ENCODE assay signal across 8 cellular contexts in the genomic region with DNA sequence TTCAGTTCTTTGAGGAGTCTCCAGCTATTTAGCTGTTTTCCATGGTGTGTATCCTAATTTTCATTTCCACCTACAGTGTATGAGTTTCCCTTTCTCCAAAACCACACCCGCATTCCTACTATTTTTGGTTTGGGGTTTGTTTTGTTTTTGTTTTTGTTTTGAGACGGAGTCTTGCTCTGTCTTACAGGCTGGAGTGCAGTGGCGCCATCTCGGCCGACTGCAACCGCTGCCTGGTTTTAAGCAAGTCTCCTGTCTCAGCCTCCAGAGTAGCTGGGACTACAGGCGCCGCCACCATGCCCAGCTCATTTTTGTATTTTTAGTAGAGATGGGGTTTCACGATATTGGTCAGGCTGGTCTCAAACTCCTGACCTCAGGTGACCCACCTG.
A peak's percentile ranks its signal among the peaks of the same experiment; 100 is the strongest.
DNase-seq lines count a peak whose midpoint lies in the region; ATAC-seq and TF ChIP-seq lines count a peak whose summit lies in the region.
"Not testable (repeated sequence)": the region's sequence is repeated elsewhere in the genome, so short reads cannot be mapped to it uniquely, and the experiment has no call there.

No MANE protein-coding gene starts in this region.

- H3K36me3 ChIP-seq in CD8-positive, alpha-beta memory T cell (ENCODE audit: insufficient read depth, low read length); esophagus (ENCODE audit: control insufficient read depth in 2 of 2, insufficient read depth in 2 of 2, low read length in 1 of 2); lung (ENCODE audit: control insufficient read depth in 2 of 2, insufficient read depth in 2 of 2, low read length in 2 of 2): not testable (repeated sequence)

- ATAC-seq in GM19467 (IDR thresholded peaks at IDR 0.05; ENCODE audit: unreplicated experiment): peak; percentile 34
- peak; percentile 33 for ATAC-seq in HG03139 (IDR thresholded peaks at IDR 0.05; ENCODE audit: unreplicated experiment)
- ATAC-seq in activated T-cell treated with anti-CD3 and anti-CD28 coated beads, Interleukin-2, amount 50 U/mL, for 72 hours (replicated peaks in 1 of 2): peak; percentile 53
- peak; percentile 29 for ATAC-seq in lung (ENCODE audit: insufficient read depth, low FRiP score)

- not testable (repeated sequence) for TF ChIP-seq CTCF in lung (IDR thresholded peaks at IDR 0.05; ENCODE audit: control extremely low read depth, extremely low read depth)

- peaks cover 38 to 45% (median 41%) of the 10 kb centered on the region in 3 donors for H3K4me1 Mint-ChIP-seq in CD8-positive, alpha-beta memory T cell
- peaks cover 54% of the 10 kb centered on the region for H3K4me1 Mint-ChIP-seq in activated T-cell treated with anti-CD3 and anti-CD28 coated beads, Interleukin-2, amount 50 U/mL, for 72 hours (ENCODE audit: low read depth)

- H3K9me3 ChIP-seq in CD8-positive, alpha-beta memory T cell (ENCODE audit: low read length); esophagus (ENCODE audit: control insufficient read depth in 2 of 2, insufficient read depth in 1 of 2, low read depth in 1 of 2, low read length in 1 of 2); lung (ENCODE audit: control insufficient read depth in 2 of 2, insufficient read depth in 1 of 2, low read length in 1 of 2): not testable (repeated sequence)

- not testable (repeated sequence) for H3K27me3 Mint-ChIP-seq in CD8-positive, alpha-beta memory T cell; activated T-cell treated with anti-CD3 and anti-CD28 coated beads, Interleukin-2, amount 50 U/mL, for 72 hours (ENCODE audit: low read depth)

- POLR2A ChIA-PET in CD8-positive, alpha-beta memory T cell (lab: Charles Lee): not testable (repeated sequence)

- H3K4me1 ChIP-seq in CD8-positive, alpha-beta memory T cell (ENCODE audit: insufficient read depth, low read length); esophagus (ENCODE audit: control insufficient read depth in 2 of 2, insufficient read depth in 2 of 2, low read length in 1 of 2); lung (ENCODE audit: control insufficient read depth in 2 of 2, insufficient read depth in 2 of 2, low read length in 2 of 2): not testable (repeated sequence)

- H3K36me3 Mint-ChIP-seq in CD8-positive, alpha-beta memory T cell: peaks cover 0 to 23% (median 2%) of the 10 kb centered on the region in 3 donors
- H3K36me3 Mint-ChIP-seq in activated T-cell treated with anti-CD3 and anti-CD28 coated beads, Interleukin-2, amount 50 U/mL, for 72 hours (ENCODE audit: insufficient read depth in 2 of 2): peaks cover 3 to 18% of the 10 kb centered on the region in 2 donors

- peak in 1 of 5 donors; percentile 18 for DNase-seq in CD8-positive, alpha-beta memory T cell
- peak; percentile 19 for DNase-seq in NCI-H748 (lab: John Stamatoyannopoulos, UW; ENCODE audit: unreplicated experiment)
- DNase-seq in activated T-cell treated with anti-CD3 and anti-CD28 coated beads, Interleukin-2, amount 50 U/mL, for 72 hours: peak; percentile 43 to 46
- not testable (repeated sequence) for DNase-seq in lung (ENCODE audit: low spot score)
- DNase-seq in stimulated activated CD4-positive, alpha-beta T cell treated with anti-CD3 and anti-CD28 coated beads, Interleukin-15, amount 100 ng/mL, for 24 hours: peak; percentile 35

- not testable (repeated sequence) for H3K27me3 ChIP-seq in CD8-positive, alpha-beta memory T cell (ENCODE audit: insufficient read depth, low read length, poor library complexity, severe bottlenecking); esophagus (ENCODE audit: control insufficient read depth in 1 of 2, insufficient read depth in 2 of 2, low read length in 2 of 2); lung (ENCODE audit: control insufficient read depth, insufficient read depth)

- H3K4me3 Mint-ChIP-seq in CD8-positive, alpha-beta memory T cell: peak overlapping the region; percentile 83 to 99 (median 91)
- peak overlapping the region; percentile 85 to 91 for H3K4me3 Mint-ChIP-seq in activated T-cell treated with anti-CD3 and anti-CD28 coated beads, Interleukin-2, amount 50 U/mL, for 72 hours

- CTCF ChIA-PET in CD8-positive, alpha-beta memory T cell (lab: Charles Lee): interaction anchor here (0.9 to 3.2 kb wide), 4 partner anchors 8 to 530 kb away, joined by 3 to 43 read pairs (median 9); no protein-coding TSS in a partner anchor

- H3K4me3 ChIP-seq in CD8-positive, alpha-beta memory T cell (ENCODE audit: low read length): peak overlapping the region; percentile 77
- H3K4me3 ChIP-seq in esophagus (ENCODE audit: low read depth in 1 of 2, low read length in 2 of 2): peak overlapping the region; percentile 62 to 97
- H3K4me3 ChIP-seq in lung: peak overlapping the region; percentile 61

- H3K27ac Mint-ChIP-seq in CD8-positive, alpha-beta memory T cell: peak overlapping the region in 7 of 8 donors; percentile 13 to 97 (median 69)
- H3K27ac Mint-ChIP-seq in activated T-cell treated with anti-CD3 and anti-CD28 coated beads, Interleukin-2, amount 50 U/mL, for 72 hours: peak overlapping the region; percentile 93

- 2 to 7% methylated on average over 9 of the region's 9 CpGs for WGBS in esophagus, 2 donors
- 6% methylated on average over 9 of the region's 9 CpGs for WGBS in lung, 2 donors

- peak overlapping the region; percentile 24 for H3K27ac ChIP-seq in CD8-positive, alpha-beta memory T cell (ENCODE audit: low read depth, low read length)
- H3K27ac ChIP-seq in esophagus (ENCODE audit: low read depth in 2 of 2, low read length in 1 of 2): peak overlapping the region in 1 of 2 donors; percentile 84
- not testable (repeated sequence) for H3K27ac ChIP-seq in lung (ENCODE audit: low read depth in 1 of 2, low read length in 1 of 2)

- H3K9me3 Mint-ChIP-seq in CD8-positive, alpha-beta memory T cell; activated T-cell treated with anti-CD3 and anti-CD28 coated beads, Interleukin-2, amount 50 U/mL, for 72 hours: not testable (repeated sequence)
